ENCODE assay signal across 23 cellular contexts in the genomic region with DNA sequence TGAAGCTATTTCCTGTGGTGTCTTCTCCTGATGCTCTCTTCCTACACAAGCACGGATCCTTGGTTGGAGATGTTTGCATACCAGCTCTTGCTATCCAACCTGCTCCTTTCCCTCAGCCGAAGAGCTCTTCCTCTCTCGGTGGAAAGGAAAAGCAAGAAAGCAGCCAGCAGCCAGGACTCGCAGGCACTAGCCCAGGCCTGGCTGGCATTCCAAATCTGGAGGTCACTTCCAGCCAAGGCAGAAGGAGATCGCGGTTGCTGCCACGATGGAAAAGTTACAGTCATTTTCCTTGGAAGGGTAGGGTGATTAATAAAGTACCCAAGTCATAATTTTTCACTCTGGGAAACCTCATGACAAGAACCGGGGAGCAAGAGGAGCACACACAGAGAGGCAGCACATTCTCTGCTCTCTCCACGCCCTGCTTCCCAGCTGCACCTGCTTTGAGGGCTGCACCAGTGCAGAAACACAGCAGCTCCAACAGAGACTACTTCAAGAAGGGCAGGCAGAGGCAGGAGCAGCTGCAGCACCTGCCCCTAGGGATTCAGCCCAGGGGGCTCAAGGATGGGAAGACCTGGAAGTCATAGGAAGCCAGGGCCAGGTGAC.
"Had no signal": no experiment of that assay in that cellular context is flagged by ENCODE, and none has a peak within 500 bp of the region (broad histone marks: within the 10 kb centered on the region; RNA-seq: fewer than 3 reads in every experiment).

No MANE protein-coding gene starts in this region.

- H3K4me1 ChIP-seq: colonic mucosa, lower lobe of right lung, parathyroid adenoma, tibial nerve, uterus had no signal

- DNase-seq: activated CD4-positive, alpha-beta memory T cell treated with anti-CD3 and anti-CD28 coated beads, Interleukin-2, amount 10 ng/mL, durations not matched to agents 7 days and 5 days; activated CD4-positive, alpha-beta T cell treated with anti-CD3 and anti-CD28 coated beads for 48 hours; activated CD4-positive, CD25-positive, alpha-beta regulatory T cell; activated CD8-positive, alpha-beta memory T cell treated with anti-CD3 and anti-CD28 coated beads, Interleukin-2, amount 10 ng/mL, durations not matched to agents 7 days and 5 days; activated naive CD8-positive, alpha-beta T cell treated with anti-CD3 and anti-CD28 coated beads for 36 hours; colonic mucosa; endodermal cell; foreskin fibroblast; hippocampal formation; islet precursor cell; lower lobe of right lung; natural killer cell; stimulated activated CD4-positive, alpha-beta T cell treated with anti-CD3 and anti-CD28 coated beads, Interleukin-12 subunit alpha, Interleukin-12 subunit beta, amount 100 ng/mL, for 4 hours; stimulated activated CD4-positive, alpha-beta T cell treated with anti-CD3 and anti-CD28 coated beads, Interleukin-1b, Interleukin-23, amount 100 ng/mL, for 48 hours; stimulated activated CD8-positive, alpha-beta memory T cell treated with anti-CD3 and anti-CD28 coated beads, Interleukin-4, amount 100 ng/mL, for 48 hours; stimulated activated naive CD4-positive, alpha-beta T cell; substantia nigra; T-helper 9 cell; uterus had no signal

- H3K36me3 ChIP-seq: colonic mucosa, lower lobe of right lung, neutrophil, tibial nerve, uterus had no signal

- H3K27ac ChIP-seq: colonic mucosa, epithelial cell of prostate, lower lobe of right lung, neutrophil, parathyroid adenoma, tibial nerve, uterus had no signal

- H3K9ac ChIP-seq: parathyroid adenoma had no signal

- H3K9me3 ChIP-seq: colonic mucosa, lower lobe of right lung, neutrophil, tibial nerve, uterus had no signal

- H3K27me3 ChIP-seq: colonic mucosa, neutrophil, tibial nerve, uterus had no signal

- H3K4me3 ChIP-seq: colonic mucosa, lower lobe of right lung, tibial nerve, uterus had no signal
